Comparison of ENCODE assay signal across 1 cellular context in genomic region chr1:156860639-156861423, GRCh38.
TF ChIP-seq lines count a peak whose summit lies in the region.

NTRK1 (plus strand) TSS chr1:156860865; CDS start chr1:156860935, 70 bp downstream.

TF ChIP-seq in IMR-90, 13 proteins besides CTCF, POLR2A, EP300 and RAD21:
- TF ChIP-seq BHLHE40 (IDR thresholded peaks at IDR 0.05; ENCODE audit: low read depth, low read length): no peak
- TF ChIP-seq CEBPB (IDR thresholded peaks at IDR 0.05; ENCODE audit: low read depth, low read length): no peak
- no peak for TF ChIP-seq RCOR1 (IDR thresholded peaks at IDR 0.05; ENCODE audit: insufficient replicate concordance, low read length)
- TF ChIP-seq SMC3 (IDR thresholded peaks at IDR 0.05; ENCODE audit: low read depth, low read length): no peak
- no peak for TF ChIP-seq MXI1 (IDR thresholded peaks at IDR 0.05; ENCODE audit: borderline replicate concordance, low read depth, low read length)
- TF ChIP-seq ELK1 (IDR thresholded peaks at IDR 0.05; ENCODE audit: borderline replicate concordance, low read depth, low read length): no peak
- TF ChIP-seq RFX5 (IDR thresholded peaks at IDR 0.05; ENCODE audit: low read depth, low read length): no peak
- no peak for TF ChIP-seq FOS (IDR thresholded peaks at IDR 0.05; ENCODE audit: low read depth, low read length)
- no peak for TF ChIP-seq CHD1 (IDR thresholded peaks at IDR 0.05; ENCODE audit: low read depth, low read length)
- no peak for TF ChIP-seq MAZ (IDR thresholded peaks at IDR 0.05; ENCODE audit: borderline replicate concordance, low read depth, low read length)
- no peak for TF ChIP-seq USF2 (IDR thresholded peaks at IDR 0.05; ENCODE audit: low read depth, low read length)
- TF ChIP-seq NFE2L2 (IDR thresholded peaks at IDR 0.05; ENCODE audit: low read depth, low read length): no peak
- TF ChIP-seq MAFK (IDR thresholded peaks at IDR 0.05; ENCODE audit: low read depth, low read length): no peak
